In genomic region chr20:45100563-45101245, GRCh38 we compare ENCODE assay signal across 10 cellular contexts. TPM values are rescaled to one million over a fixed set of nuclear protein-coding genes. Genes with fewer than 3 reads are reported as not detected.
DNase-seq lines count a peak whose midpoint lies in the region; ATAC-seq and TF ChIP-seq lines count a peak whose summit lies in the region.
"Had no signal": no experiment of that assay in that cellular context is flagged by ENCODE, and none has a peak within 500 bp of the region (broad histone marks: within the 10 kb centered on the region; RNA-seq: fewer than 3 reads in every experiment).

Gene KCNS1, minus strand, starts transcription at chr20:45101127. Its CDS starts 1,891 bp downstream, at chr20:45099236.

- no peak within 1 kb of the TSS for H2BK120ac ChIP-seq in mesenchymal stem cell (ENCODE audit: low read depth, low read length)

- H2BK15ac ChIP-seq in mesenchymal stem cell (ENCODE audit: low read depth, poor library complexity, severe bottlenecking), result no peak within 1 kb of the TSS

- no peak for TF ChIP-seq CTCF in coronary artery (IDR thresholded peaks at IDR 0.05)

- H3K23ac ChIP-seq in mesenchymal stem cell (ENCODE audit: low read length in 2 of 2), result peak within 1 kb of the TSS in 1 of 2 experiments; percentile 32

- no peaks in the 10 kb centered on the region for H3K9me3 ChIP-seq in mesenchymal stem cell (ENCODE audit: control insufficient read depth, low read length)
- H3K9me3 ChIP-seq: gastroesophageal sphincter had no signal

- no peak for ATAC-seq in HG03378 (IDR thresholded peaks at IDR 0.05; ENCODE audit: unreplicated experiment)
- ATAC-seq: gastroesophageal sphincter had no signal

- DNase-seq in AG08395 (ENCODE audit: low spot score) (peak; percentile 37), KBM-7 (peak; percentile 59), coronary artery (ENCODE audit: low spot score) (no peak), mesenchymal stem cell (peak; percentile 19), NCI-H2196 (lab: John Stamatoyannopoulos, UW; ENCODE audit: unreplicated experiment) (no peak), HEK293T (ENCODE audit: extremely low spot score) (no peak)
- DNase-seq in activated CD4-positive, alpha-beta memory T cell treated with anti-CD3 and anti-CD28 coated beads for 36 hours, result no peak

- CTCF ChIA-PET in HEK293T (lab: Yijun Ruan, JAX), result no interaction called here
- CTCF ChIA-PET in activated CD4-positive, alpha-beta memory T cell treated with anti-CD3 and anti-CD28 coated beads for 36 hours (lab: Charles Lee), result interaction anchor here (1.0 to 8.6 kb wide), 5 partner anchors 11 to 192 kb away, joined by 5 to 106 read pairs (median 25); no protein-coding TSS in a partner anchor

- intact Hi-C loops in activated CD4-positive, alpha-beta memory T cell treated with anti-CD3 and anti-CD28 coated beads for 36 hours (cut with micrococcal nuclease), result no loop called here

- H2BK12ac ChIP-seq in mesenchymal stem cell (ENCODE audit: low read length in 2 of 2), result no peak within 1 kb of the TSS

- H3K14ac ChIP-seq in mesenchymal stem cell (ENCODE audit: low read length in 2 of 2), result peak within 1 kb of the TSS in 1 of 2 experiments; percentile 26

- H3K4ac ChIP-seq in mesenchymal stem cell (ENCODE audit: low read depth in 1 of 2, low read length in 2 of 2), result peak within 1 kb of the TSS in 1 of 2 experiments; percentile 8

- in situ Hi-C loops in KBM-7 (cut with MboI; ENCODE audit: low pct_unique_long_range_greater_than_20kb, low sequenced_read_pairs), result no loop called here

- 7% methylated on average over 31 of the region's 38 CpGs for WGBS in mesenchymal stem cell

- peak within 1 kb of the TSS in 1 of 2 experiments; percentile 72 for H3K18ac ChIP-seq in mesenchymal stem cell (ENCODE audit: low read depth in 1 of 2, low read length in 2 of 2)

- H3K4me1 Mint-ChIP-seq in activated CD4-positive, alpha-beta memory T cell treated with anti-CD3 and anti-CD28 coated beads for 36 hours (ENCODE audit: low read depth), result peaks cover 12% of the 10 kb centered on the region

- no peak within 1 kb of the TSS for H3K27ac ChIP-seq in coronary artery
- H3K27ac ChIP-seq in mesenchymal stem cell (ENCODE audit: low read length, poor library complexity, severe bottlenecking), result no peak within 1 kb of the TSS
- H3K27ac ChIP-seq: gastroesophageal sphincter had no signal

- no peak within 1 kb of the TSS for H3K4me3 Mint-ChIP-seq in activated CD4-positive, alpha-beta memory T cell treated with anti-CD3 and anti-CD28 coated beads for 36 hours

- no peak within 1 kb of the TSS for H2AK5ac ChIP-seq in mesenchymal stem cell (ENCODE audit: low read length, severe bottlenecking)

- H2BK5ac ChIP-seq in mesenchymal stem cell (ENCODE audit: low read depth, low read length, poor library complexity, severe bottlenecking), result no peak within 1 kb of the TSS

- H3K4me3 ChIP-seq in coronary artery (peak within 1 kb of the TSS; percentile 47), mesenchymal stem cell (ENCODE audit: insufficient read depth in 1 of 2, low read depth in 1 of 2, low read length in 2 of 2) (peak within 1 kb of the TSS; percentile 39 to 49)
- H3K4me3 ChIP-seq: gastroesophageal sphincter had no signal

- peak within 1 kb of the TSS; percentile 56 for H4K8ac ChIP-seq in mesenchymal stem cell (ENCODE audit: low read length)

- peaks cover 36% of the 10 kb centered on the region for H3K27me3 Mint-ChIP-seq in activated CD4-positive, alpha-beta memory T cell treated with anti-CD3 and anti-CD28 coated beads for 36 hours

- H3K27ac Mint-ChIP-seq in activated CD4-positive, alpha-beta memory T cell treated with anti-CD3 and anti-CD28 coated beads for 36 hours, result no peak within 1 kb of the TSS
- H3K27ac Mint-ChIP-seq: activated T-helper 2 cell treated with anti-CD3 and anti-CD28 coated beads, Interferon-gamma antibody, Interleukin-2, Interleukin-4, amounts not matched to agents 10 μg/mL and 5 μg/mL and 100 μg/mL, durations not matched to agents 14 hours and 24 hours and 36 hours had no signal

- H3K27me3 ChIP-seq in mesenchymal stem cell (ENCODE audit: control insufficient read depth in 1 of 2, insufficient read depth in 1 of 2, low read length in 2 of 2), result peaks cover 0 to 59% of the 10 kb centered on the region in 2 experiments

- H3K9me3 Mint-ChIP-seq in activated CD4-positive, alpha-beta memory T cell treated with anti-CD3 and anti-CD28 coated beads for 36 hours, result no peaks in the 10 kb centered on the region
- H3K9me3 Mint-ChIP-seq: activated T-helper 2 cell treated with anti-CD3 and anti-CD28 coated beads, Interferon-gamma antibody, Interleukin-2, Interleukin-4, amounts not matched to agents 10 μg/mL and 5 μg/mL and 100 μg/mL, durations not matched to agents 14 hours and 24 hours and 36 hours had no signal

- H2AFZ ChIP-seq in mesenchymal stem cell (ENCODE audit: low read depth, low read length), result no peak within 1 kb of the TSS

- no peaks in the 10 kb centered on the region for H3K36me3 Mint-ChIP-seq in activated CD4-positive, alpha-beta memory T cell treated with anti-CD3 and anti-CD28 coated beads for 36 hours

- peaks cover 0 to 10% of the 10 kb centered on the region in 2 experiments for H3K36me3 ChIP-seq in mesenchymal stem cell (ENCODE audit: control insufficient read depth in 1 of 2, insufficient read depth in 2 of 2, low read depth in 1 of 2, low read length in 2 of 2)
- H3K36me3 ChIP-seq: gastroesophageal sphincter had no signal

- H3K4me2 ChIP-seq in mesenchymal stem cell (ENCODE audit: low read length, poor library complexity, severe bottlenecking), result peak within 1 kb of the TSS; percentile 68

- H3K4me1 ChIP-seq in mesenchymal stem cell (ENCODE audit: control insufficient read depth, insufficient read depth, low read depth, low read length), result peaks cover 16% of the 10 kb centered on the region

- POLR2A ChIA-PET in HEK293T (lab: Yijun Ruan, JAX), result interaction anchor here (1.2 kb wide), 1 partner anchor 9 kb away, joined by 3 read pairs; no protein-coding TSS in a partner anchor
- POLR2A ChIA-PET in activated CD4-positive, alpha-beta memory T cell treated with anti-CD3 and anti-CD28 coated beads for 36 hours (lab: Charles Lee), result no interaction called here

- no peak within 1 kb of the TSS for H4K91ac ChIP-seq in mesenchymal stem cell (ENCODE audit: low read length)

- no peak within 1 kb of the TSS for H3K9ac ChIP-seq in mesenchymal stem cell (ENCODE audit: low read length)

- no peaks in the 10 kb centered on the region for H3K79me1 ChIP-seq in mesenchymal stem cell (replicated peaks; ENCODE audit: low read length, poor library complexity, severe bottlenecking)

TF ChIP-seq in HEK293T, 16 proteins besides CTCF, POLR2A, EP300 and RAD21:
- TF ChIP-seq LEF1 (IDR thresholded peaks at IDR 0.05; ENCODE audit: borderline replicate concordance) (no peak), ARNT (IDR thresholded peaks at IDR 0.05) (no peak), BHLHE40 (IDR thresholded peaks at IDR 0.05; ENCODE audit: borderline replicate concordance) (no peak), NFRKB (IDR thresholded peaks at IDR 0.05) (no peak), FOXM1 (IDR thresholded peaks at IDR 0.05; ENCODE audit: borderline replicate concordance) (no peak), PKNOX1 (IDR thresholded peaks at IDR 0.05) (no peak), ELF4 (IDR thresholded peaks at IDR 0.05) (no peak), HDGF (IDR thresholded peaks at IDR 0.05; ENCODE audit: borderline replicate concordance) (no peak), ZNF384 (IDR thresholded peaks at IDR 0.05) (no peak), L3MBTL2 (conservative IDR thresholded peaks at IDR 0.05) (no peak), FOXA1 (IDR thresholded peaks at IDR 0.05) (no peak), SP1 (IDR thresholded peaks at IDR 0.05) (no peak), SUZ12 (IDR thresholded peaks at IDR 0.05) (no peak), FOXK2 (IDR thresholded peaks at IDR 0.05) (no peak), TARDBP (IDR thresholded peaks at IDR 0.05) (no peak)

RNA-seq across cellular contexts. Expression of gene KCNS1, which starts in this region (rescaled TPM):
- polyA plus RNA-seq in mesenchymal stem cell (2013, experiment 1 of 2), result 0.03 TPM
- 0.01 TPM for polyA plus RNA-seq in mesenchymal stem cell (2013, experiment 2 of 2)
- total RNA-seq in activated CD4-positive, alpha-beta memory T cell treated with anti-CD3 and anti-CD28 coated beads for 36 hours, result under 1 TPM; 0.34 to 0.45 TPM
- total RNA-seq: gastroesophageal sphincter had no signal

Comparison
In these comparisons a context has a peak if more than half of its experiments do, and no peak if none do; other contexts are left out.
1. DNase-seq: peak in AG08395 (single experiment), KBM-7 (single experiment) and mesenchymal stem cell (single experiment); none in coronary artery (single experiment), NCI-H2196 (single experiment), HEK293T (single experiment) and activated CD4-positive, alpha-beta memory T cell treated with anti-CD3 and anti-CD28 coated beads for 36 hours (single experiment).